19 cellular contexts compared by ENCODE assay signal in genomic region chr22:31136155-31136554, GRCh38. TPM values are rescaled to one million over a fixed set of nuclear protein-coding genes. Genes with fewer than 3 reads are reported as not detected.
DNase-seq lines count a peak whose midpoint lies in the region; ATAC-seq and TF ChIP-seq lines count a peak whose summit lies in the region.
"Had no signal": no experiment of that assay in that cellular context is flagged by ENCODE, and none has a peak within 500 bp of the region (broad histone marks: within the 10 kb centered on the region; RNA-seq: fewer than 3 reads in every experiment).

No MANE protein-coding gene starts in this region.

- no TSS peak for BruUV-seq in MCF 10A (replicated peaks; lab: Mats Ljungman, UMichigan)
- BruUV-seq in mammary epithelial cell (replicated peaks; lab: Mats Ljungman, UMichigan): no TSS peak

- CTCF ChIA-PET in MCF 10A (lab: Yijun Ruan, JAX): no interaction called here
- CTCF ChIA-PET in mammary epithelial cell (lab: Charles Lee; ENCODE audit: low non-redundant PET): interaction anchor here (0.5 kb wide), 1 partner anchor 29 kb away, joined by 3 read pairs; the partner anchor contains the start of gene SELENOM

- no peak for TF ChIP-seq CTCF in MCF 10A (IDR thresholded peaks at IDR 0.05; ENCODE audit: unreplicated experiment)
- TF ChIP-seq CTCF in mammary epithelial cell (conservative IDR thresholded peaks at IDR 0.05 in 1 of 2, IDR thresholded peaks at IDR 0.05 in 1 of 2; ENCODE audit: extremely low read depth in 1 of 2, insufficient read depth in 1 of 2, low read depth in 1 of 2, low read length in 2 of 2): no peak
- TF ChIP-seq CTCF in parathyroid adenoma (IDR thresholded peaks at IDR 0.05): no peak

- H3K4me2 ChIP-seq in mammary epithelial cell (ENCODE audit: insufficient read depth, low read depth, low read length) (no peak overlapping the region), parathyroid adenoma (ENCODE audit: low read length) (no peak overlapping the region)
- H3K4me2 ChIP-seq: BLaER1 had no signal

- H3K9me3 Mint-ChIP-seq in MCF 10A (ENCODE audit: unreplicated experiment): no peaks in the 10 kb centered on the region
- H3K9me3 Mint-ChIP-seq: CD14-positive monocyte; CD8-positive, alpha-beta T cell had no signal

- DNase-seq in MCF 10A (ENCODE audit: unreplicated experiment) (no peak), mammary epithelial cell (no peak), epidermal melanocyte (ENCODE audit: insufficient read length, low spot score) (peak; percentile 4), NCI-H1105 treated with DMSO at 0.1 percent for 48 hours (lab: John Stamatoyannopoulos, UW) (no peak)
- no peak for DNase-seq in activated CD4-positive, alpha-beta T cell treated with anti-CD3 and anti-CD28 coated beads, Interleukin-2, amount 50 U/mL, for 4 hours
- DNase-seq: 8988T; Calu3; CD8-positive, alpha-beta T cell; DND-41; EL; GM23248; HCEC 1CT; IMR-90 had no signal

- H3K36me3 ChIP-seq in mammary epithelial cell (ENCODE audit: insufficient read depth, low read length) (no peaks in the 10 kb centered on the region), parathyroid adenoma (ENCODE audit: control insufficient read depth, insufficient read depth, low read length) (no peaks in the 10 kb centered on the region)
- H3K36me3 ChIP-seq: BLaER1 had no signal

- intact Hi-C loops in MCF 10A (cut with micrococcal nuclease): no loop called here
- intact Hi-C loops in mammary epithelial cell (cut with micrococcal nuclease): no loop called here

- POLR2A ChIA-PET in MCF 10A (lab: Yijun Ruan, JAX): interaction anchor here (0.6 to 0.9 kb wide), 2 partner anchors 52 to 437 kb away, joined by 3 read pairs; no protein-coding TSS in a partner anchor

- no peak overlapping the region for H2AFZ ChIP-seq in mammary epithelial cell (ENCODE audit: low read depth, low read length)
- no peak overlapping the region for H2AFZ ChIP-seq in parathyroid adenoma
- H2AFZ ChIP-seq: GM23248 had no signal

- no peaks in the 10 kb centered on the region for H4K20me1 ChIP-seq in mammary epithelial cell (ENCODE audit: insufficient read depth, low read length)
- H4K20me1 ChIP-seq: BLaER1 had no signal

- H3K27me3 ChIP-seq in mammary epithelial cell (ENCODE audit: insufficient read depth, low read length): no peaks in the 10 kb centered on the region
- no peaks in the 10 kb centered on the region for H3K27me3 ChIP-seq in parathyroid adenoma (ENCODE audit: control insufficient read depth, insufficient read depth, low read length)
- H3K27me3 ChIP-seq: BLaER1 had no signal

- H3K79me2 ChIP-seq in mammary epithelial cell (ENCODE audit: insufficient read depth, low read length): no peaks in the 10 kb centered on the region
- no peaks in the 10 kb centered on the region for H3K79me2 ChIP-seq in parathyroid adenoma

- ATAC-seq in HG03565 (IDR thresholded peaks at IDR 0.05; ENCODE audit: unreplicated experiment): no peak
- ATAC-seq: CD8-positive, alpha-beta T cell had no signal

- H3K4me3 ChIP-seq in mammary epithelial cell (replicated peaks in 1 of 3; ENCODE audit: insufficient read depth in 1 of 3, low read depth in 2 of 3, low read length in 3 of 3) (no peak overlapping the region), parathyroid adenoma (ENCODE audit: low read depth, low read length) (no peak overlapping the region)
- H3K4me3 ChIP-seq: BLaER1, GM23248 had no signal

- H3K9ac ChIP-seq in mammary epithelial cell (ENCODE audit: insufficient read depth, low read length) (no peak overlapping the region), parathyroid adenoma (no peak overlapping the region)
- H3K9ac ChIP-seq: BLaER1, GM23248 had no signal

- WGBS in mammary epithelial cell (ENCODE audit: low coverage, missing lambda C conversion rate): 92% methylated on average over 8 of the region's 9 CpGs

- H3K4me1 ChIP-seq in mammary epithelial cell (ENCODE audit: insufficient read depth, low read length) (no peaks in the 10 kb centered on the region), parathyroid adenoma (peaks cover 41% of the 10 kb centered on the region)
- H3K4me1 ChIP-seq: BLaER1 had no signal

- no peak overlapping the region for H3K4me3 Mint-ChIP-seq in MCF 10A (ENCODE audit: unreplicated experiment)
- H3K4me3 Mint-ChIP-seq: CD14-positive monocyte; CD8-positive, alpha-beta T cell had no signal

- in situ Hi-C loops in mammary epithelial cell (cut with MboI; ENCODE audit: low sequenced_read_pairs in 2 of 2): no loop called here

- H3K36me3 Mint-ChIP-seq in MCF 10A (ENCODE audit: insufficient read depth, unreplicated experiment): no peaks in the 10 kb centered on the region
- H3K36me3 Mint-ChIP-seq: CD14-positive monocyte; CD8-positive, alpha-beta T cell had no signal

- dilution Hi-C loops in mammary epithelial cell (cut with HindIII; ENCODE audit: low sequenced_read_pairs): no loop called here

- H3K27me3 Mint-ChIP-seq in MCF 10A (ENCODE audit: insufficient read depth, unreplicated experiment): no peaks in the 10 kb centered on the region

- H3K27ac ChIP-seq in mammary epithelial cell (ENCODE audit: insufficient read depth, low read depth, low read length) (no peak overlapping the region), parathyroid adenoma (peak overlapping the region; percentile 93)
- H3K27ac ChIP-seq: BLaER1, GM23248, HL-60 had no signal

- H3K9me3 ChIP-seq in mammary epithelial cell (replicated peaks; ENCODE audit: insufficient read depth, low read length): no peaks in the 10 kb centered on the region
- no peaks in the 10 kb centered on the region for H3K9me3 ChIP-seq in parathyroid adenoma (ENCODE audit: control insufficient read depth, low read length)
- H3K9me3 ChIP-seq: BLaER1 had no signal

- no peaks in the 10 kb centered on the region for H3K4me1 Mint-ChIP-seq in MCF 10A (ENCODE audit: insufficient read depth, unreplicated experiment)

- peak overlapping the region; percentile 52 for H3K27ac Mint-ChIP-seq in MCF 10A (ENCODE audit: low read depth, unreplicated experiment)
- H3K27ac Mint-ChIP-seq: CD8-positive, alpha-beta T cell had no signal

RNA-seq across cellular contexts. Expression of gene PLA2G3, which starts 4.2 kb away (rescaled TPM):
- not detected in 2 replicates for total RNA-seq in MCF 10A (2022)
- not detected for total RNA-seq in mammary epithelial cell
- not detected for polyA plus RNA-seq in mammary epithelial cell
- polyA minus RNA-seq in mammary epithelial cell: not detected
- total RNA-seq: Calu3; CD8-positive, alpha-beta T cell; GM23248; H4 had no signal
- polyA plus RNA-seq: CD14-positive monocyte, GM23248 had no signal

RNA-seq across cellular contexts. Expression of gene INPP5J, which starts 13.4 kb away (rescaled TPM):
- total RNA-seq in MCF 10A (2022) (0.61 and 0.66 TPM in 2 replicates), mammary epithelial cell (1 to 10 TPM in 1 of 2 donors, under 1 TPM in 1; 0.50 to 2.7 TPM)
- 0.37 TPM for polyA plus RNA-seq in mammary epithelial cell
- polyA minus RNA-seq in mammary epithelial cell: 2.4 TPM
- total RNA-seq: GM23248 had no signal
- polyA plus RNA-seq: CD14-positive monocyte had no signal

RNA-seq across cellular contexts. Expression of gene RNF185, which starts 23.8 kb away (rescaled TPM):
- 34.6 and 44.8 TPM in 2 replicates for total RNA-seq in MCF 10A (2022)
- total RNA-seq in mammary epithelial cell: 10 to 100 TPM; 29.2 to 47.3 TPM
- polyA plus RNA-seq in mammary epithelial cell: 26.3 TPM
- polyA minus RNA-seq in mammary epithelial cell: 18.2 TPM

RNA-seq across cellular contexts. Expression of gene SELENOM, which starts 28.8 kb away (rescaled TPM):
- total RNA-seq in MCF 10A (2022): 44.9 and 88.7 TPM in 2 replicates
- total RNA-seq in mammary epithelial cell: 10 to 100 TPM; 24.6 to 38.7 TPM
- 21.8 TPM for polyA plus RNA-seq in mammary epithelial cell
- polyA minus RNA-seq in mammary epithelial cell: 4.7 TPM
- total RNA-seq: Calu3 had no signal

RNA-seq across cellular contexts. Expression of gene SMTN, which starts 55.0 kb away (rescaled TPM):
- total RNA-seq in MCF 10A (2022): 69.5 and 80.2 TPM in 2 replicates
- total RNA-seq in mammary epithelial cell: 100 to 1,000 TPM in 1 of 2 donors, 10 to 100 TPM in 1; 79.9 to 363 TPM
- 138 TPM for polyA plus RNA-seq in mammary epithelial cell
- polyA minus RNA-seq in mammary epithelial cell: 148 TPM
